Comparison of ENCODE assay signal across 16 cellular contexts in the genomic region with DNA sequence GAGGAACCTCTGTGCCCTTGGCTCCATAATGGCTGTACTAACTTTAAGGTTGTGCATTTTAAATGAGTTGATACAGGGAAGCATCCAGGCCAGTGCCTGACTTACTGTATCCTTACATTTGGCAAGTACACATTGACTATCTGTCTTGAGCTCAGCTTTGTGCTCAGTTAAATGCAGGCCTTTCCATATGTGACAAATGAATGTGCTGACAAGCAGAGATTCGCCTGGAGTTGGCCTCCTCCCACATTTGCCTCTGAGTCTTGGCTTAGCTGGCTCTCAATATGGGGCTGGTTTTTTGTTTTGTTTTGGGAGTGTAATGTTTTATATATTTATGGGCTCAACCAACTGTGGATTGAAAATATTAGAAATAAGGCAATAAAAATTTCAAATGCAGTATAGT. TPM values are rescaled to one million over a fixed set of nuclear protein-coding genes. Genes with fewer than 3 reads are reported as not detected.
A peak's percentile ranks its signal among the peaks of the same experiment; 100 is the strongest.
DNase-seq lines count a peak whose midpoint lies in the region; ATAC-seq and TF ChIP-seq lines count a peak whose summit lies in the region.
"Had no signal": no experiment of that assay in that cellular context is flagged by ENCODE, and none has a peak within 500 bp of the region (broad histone marks: within the 10 kb centered on the region; RNA-seq: fewer than 3 reads in every experiment).

No MANE protein-coding gene starts in this region.

- no peaks in the 10 kb centered on the region for H3K9me2 ChIP-seq in hepatocyte (replicated peaks; ENCODE audit: insufficient read depth)

- H3F3A ChIP-seq in smooth muscle cell (ENCODE audit: low read depth): peaks cover 13% of the 10 kb centered on the region

- H3K4me3 ChIP-seq in cardiac muscle cell (no peak overlapping the region), right atrium auricular region (no peak overlapping the region), hepatocyte (no peak overlapping the region), smooth muscle cell (no peak overlapping the region)
- H3K4me3 ChIP-seq: HAP-1 had no signal

- no peaks in the 10 kb centered on the region for H3K36me3 Mint-ChIP-seq in WTC11
- no peaks in the 10 kb centered on the region for H3K36me3 Mint-ChIP-seq in activated T-cell treated with anti-CD3 and anti-CD28 coated beads, Interleukin-2, amount 50 U/mL, for 4 hours (ENCODE audit: insufficient read depth)

- no peaks in the 10 kb centered on the region for H4K20me1 ChIP-seq in hepatocyte (ENCODE audit: insufficient read depth, poor library complexity, severe bottlenecking)
- no peaks in the 10 kb centered on the region for H4K20me1 ChIP-seq in smooth muscle cell (ENCODE audit: low read depth)

- no peaks in the 10 kb centered on the region for H3K27me3 Mint-ChIP-seq in WTC11 (ENCODE audit: low read depth)
- H3K27me3 Mint-ChIP-seq in activated T-cell treated with anti-CD3 and anti-CD28 coated beads, Interleukin-2, amount 50 U/mL, for 4 hours (ENCODE audit: low read depth): no peaks in the 10 kb centered on the region

- H3K9me3 ChIP-seq in cardiac muscle cell (ENCODE audit: low read depth): no peaks in the 10 kb centered on the region
- H3K9me3 ChIP-seq in right atrium auricular region: no peaks in the 10 kb centered on the region
- H3K9me3 ChIP-seq in hepatocyte (ENCODE audit: low read depth): no peaks in the 10 kb centered on the region
- no peaks in the 10 kb centered on the region for H3K9me3 ChIP-seq in smooth muscle cell (replicated peaks; ENCODE audit: low read depth)
- H3K9me3 ChIP-seq: HAP-1 had no signal

- peak overlapping the region; percentile 55 for H3K4me3 Mint-ChIP-seq in WTC11
- H3K4me3 Mint-ChIP-seq in activated T-cell treated with anti-CD3 and anti-CD28 coated beads, Interleukin-2, amount 50 U/mL, for 4 hours: no peak overlapping the region

- ATAC-seq in WTC11: no peak
- ATAC-seq in activated T-cell treated with anti-CD3 and anti-CD28 coated beads, Interleukin-2, amount 50 U/mL, for 4 hours: no peak

- H3K9me3 Mint-ChIP-seq in WTC11: no peaks in the 10 kb centered on the region
- H3K9me3 Mint-ChIP-seq in activated T-cell treated with anti-CD3 and anti-CD28 coated beads, Interleukin-2, amount 50 U/mL, for 4 hours: no peaks in the 10 kb centered on the region

- WGBS in hepatocyte (ENCODE audit: low lambda C conversion rate, missing lambda C conversion rate): 56% methylated on average over 1 of the region's 1 CpG
- WGBS in smooth muscle cell (ENCODE audit: low lambda C conversion rate): 10% methylated on average over 1 of the region's 1 CpG

- POLR2A ChIA-PET in WTC11 (lab: Charles Lee): no interaction called here

- TF ChIP-seq CTCF in cardiac muscle cell (IDR thresholded peaks at IDR 0.05; ENCODE audit: low read depth, low read length) (no peak), right atrium auricular region (IDR thresholded peaks at IDR 0.05) (no peak), WTC11 (IDR thresholded peaks at IDR 0.05) (no peak), hepatocyte (IDR thresholded peaks at IDR 0.05; ENCODE audit: poor library complexity) (no peak), smooth muscle cell (IDR thresholded peaks at IDR 0.05; ENCODE audit: borderline replicate concordance, insufficient read depth, poor library complexity, severe bottlenecking) (no peak)

- DNase-seq in cardiac muscle cell (ENCODE audit: low read depth in 1 of 2, low spot score in 1 of 2): peak; percentile 59 to 62
- DNase-seq in right atrium auricular region (ENCODE audit: low spot score): no peak
- no peak for DNase-seq in WTC11 (ENCODE audit: low spot score)
- DNase-seq in hepatocyte (ENCODE audit: low spot score): no peak
- no peak for DNase-seq in smooth muscle cell (lab: John Stamatoyannopoulos, UW; ENCODE audit: unreplicated experiment)
- no peak for DNase-seq in activated T-cell treated with anti-CD3 and anti-CD28 coated beads, Interleukin-2, amount 50 U/mL, for 4 hours
- DNase-seq in NCI-H1048 (lab: John Stamatoyannopoulos, UW): no peak
- DNase-seq in SIG-M5 treated with dmso at 0.1 percent for 504 hours (lab: John Stamatoyannopoulos, UW; ENCODE audit: unreplicated experiment): no peak
- DNase-seq: C1 segment of cervical spinal cord; DMS53; IMR-90; NCI-H1436 treated with DMSO at 0.1 percent for 48 hours; NCI-H345; NCI-H69; NK-92 treated with Interleukin-12 subunit alpha and Interleukin-12 subunit beta, amount 100 ng/mL, for 24 hours had no signal

- H2AFZ ChIP-seq in hepatocyte (no peak overlapping the region), smooth muscle cell (ENCODE audit: low read depth) (no peak overlapping the region)

- peaks cover 91% of the 10 kb centered on the region for H3K79me2 ChIP-seq in hepatocyte
- peaks cover 4% of the 10 kb centered on the region for H3K79me2 ChIP-seq in smooth muscle cell (ENCODE audit: low read depth)

- H3K27ac ChIP-seq in cardiac muscle cell: peak overlapping the region; percentile 84
- no peak overlapping the region for H3K27ac ChIP-seq in right atrium auricular region
- peak overlapping the region; percentile 8 for H3K27ac ChIP-seq in hepatocyte
- no peak overlapping the region for H3K27ac ChIP-seq in smooth muscle cell (ENCODE audit: low read depth)

- no peak overlapping the region for H3K9ac ChIP-seq in smooth muscle cell (ENCODE audit: low read depth)

- H3K4me2 ChIP-seq in hepatocyte (no peak overlapping the region), smooth muscle cell (peak overlapping the region; percentile 31)

- CTCF ChIA-PET in WTC11 (lab: Charles Lee): no interaction called here

- H3K27me3 ChIP-seq in cardiac muscle cell (no peaks in the 10 kb centered on the region), right atrium auricular region (no peaks in the 10 kb centered on the region), hepatocyte (no peaks in the 10 kb centered on the region), smooth muscle cell (ENCODE audit: low read depth) (no peaks in the 10 kb centered on the region)

- peaks cover 99% of the 10 kb centered on the region for H3K4me1 Mint-ChIP-seq in WTC11
- H3K4me1 Mint-ChIP-seq in activated T-cell treated with anti-CD3 and anti-CD28 coated beads, Interleukin-2, amount 50 U/mL, for 4 hours (ENCODE audit: low read depth): peaks cover 3% of the 10 kb centered on the region

- H3K4me1 ChIP-seq in cardiac muscle cell (ENCODE audit: low read depth) (peaks cover 61% of the 10 kb centered on the region), right atrium auricular region (peaks cover 0 to 11% of the 10 kb centered on the region in 2 donors), hepatocyte (ENCODE audit: insufficient read depth) (peaks cover 62% of the 10 kb centered on the region), smooth muscle cell (ENCODE audit: low read depth) (peaks cover 66% of the 10 kb centered on the region)

- no peaks in the 10 kb centered on the region for H3K36me3 ChIP-seq in cardiac muscle cell
- no peaks in the 10 kb centered on the region for H3K36me3 ChIP-seq in right atrium auricular region
- H3K36me3 ChIP-seq in hepatocyte (replicated peaks; ENCODE audit: insufficient read depth, low read depth): no peaks in the 10 kb centered on the region
- H3K36me3 ChIP-seq in smooth muscle cell (ENCODE audit: low read depth): no peaks in the 10 kb centered on the region
- H3K36me3 ChIP-seq: HAP-1 had no signal

- peak overlapping the region; percentile 82; the same call in 1 of the 2 replicates for H3K27ac Mint-ChIP-seq in WTC11

TF ChIP-seq in WTC11, 78 proteins besides CTCF, POLR2A, EP300 and RAD21 (continues in another document):
- TF ChIP-seq, protein P1, sequence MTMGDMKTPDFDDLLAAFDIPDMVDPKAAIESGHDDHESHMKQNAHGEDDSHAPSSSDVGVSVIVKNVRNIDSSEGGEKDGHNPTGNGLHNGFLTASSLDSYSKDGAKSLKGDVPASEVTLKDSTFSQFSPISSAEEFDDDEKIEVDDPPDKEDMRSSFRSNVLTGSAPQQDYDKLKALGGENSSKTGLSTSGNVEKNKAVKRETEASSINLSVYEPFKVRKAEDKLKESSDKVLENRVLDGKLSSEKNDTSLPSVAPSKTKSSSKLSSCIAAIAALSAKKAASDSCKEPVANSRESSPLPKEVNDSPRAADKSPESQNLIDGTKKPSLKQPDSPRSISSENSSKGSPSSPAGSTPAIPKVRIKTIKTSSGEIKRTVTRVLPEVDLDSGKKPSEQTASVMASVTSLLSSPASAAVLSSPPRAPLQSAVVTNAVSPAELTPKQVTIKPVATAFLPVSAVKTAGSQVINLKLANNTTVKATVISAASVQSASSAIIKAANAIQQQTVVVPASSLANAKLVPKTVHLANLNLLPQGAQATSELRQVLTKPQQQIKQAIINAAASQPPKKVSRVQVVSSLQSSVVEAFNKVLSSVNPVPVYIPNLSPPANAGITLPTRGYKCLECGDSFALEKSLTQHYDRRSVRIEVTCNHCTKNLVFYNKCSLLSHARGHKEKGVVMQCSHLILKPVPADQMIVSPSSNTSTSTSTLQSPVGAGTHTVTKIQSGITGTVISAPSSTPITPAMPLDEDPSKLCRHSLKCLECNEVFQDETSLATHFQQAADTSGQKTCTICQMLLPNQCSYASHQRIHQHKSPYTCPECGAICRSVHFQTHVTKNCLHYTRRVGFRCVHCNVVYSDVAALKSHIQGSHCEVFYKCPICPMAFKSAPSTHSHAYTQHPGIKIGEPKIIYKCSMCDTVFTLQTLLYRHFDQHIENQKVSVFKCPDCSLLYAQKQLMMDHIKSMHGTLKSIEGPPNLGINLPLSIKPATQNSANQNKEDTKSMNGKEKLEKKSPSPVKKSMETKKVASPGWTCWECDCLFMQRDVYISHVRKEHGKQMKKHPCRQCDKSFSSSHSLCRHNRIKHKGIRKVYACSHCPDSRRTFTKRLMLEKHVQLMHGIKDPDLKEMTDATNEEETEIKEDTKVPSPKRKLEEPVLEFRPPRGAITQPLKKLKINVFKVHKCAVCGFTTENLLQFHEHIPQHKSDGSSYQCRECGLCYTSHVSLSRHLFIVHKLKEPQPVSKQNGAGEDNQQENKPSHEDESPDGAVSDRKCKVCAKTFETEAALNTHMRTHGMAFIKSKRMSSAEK (CRISPR knock-in tag; IDR thresholded peaks at IDR 0.05; ENCODE audit: borderline replicate concordance): no peak
- TF ChIP-seq, protein P2, sequence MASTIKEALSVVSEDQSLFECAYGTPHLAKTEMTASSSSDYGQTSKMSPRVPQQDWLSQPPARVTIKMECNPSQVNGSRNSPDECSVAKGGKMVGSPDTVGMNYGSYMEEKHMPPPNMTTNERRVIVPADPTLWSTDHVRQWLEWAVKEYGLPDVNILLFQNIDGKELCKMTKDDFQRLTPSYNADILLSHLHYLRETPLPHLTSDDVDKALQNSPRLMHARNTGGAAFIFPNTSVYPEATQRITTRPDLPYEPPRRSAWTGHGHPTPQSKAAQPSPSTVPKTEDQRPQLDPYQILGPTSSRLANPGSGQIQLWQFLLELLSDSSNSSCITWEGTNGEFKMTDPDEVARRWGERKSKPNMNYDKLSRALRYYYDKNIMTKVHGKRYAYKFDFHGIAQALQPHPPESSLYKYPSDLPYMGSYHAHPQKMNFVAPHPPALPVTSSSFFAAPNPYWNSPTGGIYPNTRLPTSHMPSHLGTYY (CRISPR knock-in tag; IDR thresholded peaks at IDR 0.05): no peak

RNA-seq across cellular contexts. Expression of a gene that starts 29.7 kb away (rescaled TPM):
- total RNA-seq in cardiac muscle cell (13.9 and 21.8 TPM in 2 replicates), right atrium auricular region (not detected), WTC11 (2021) (237 to 274 TPM (median 238 TPM) in 3 replicates), hepatocyte (11.5 and 14.5 TPM in 2 replicates), smooth muscle cell (1.1 and 1.3 TPM in 2 replicates)
- polyA plus RNA-seq in cardiac muscle cell (3.3 and 6.8 TPM in 2 replicates), hepatocyte (1.9 and 2.5 TPM in 2 replicates), smooth muscle cell (0.19 and 0.47 TPM in 2 replicates)
- under 1 TPM; 0.18 to 0.25 (median 0.19) TPM for total RNA-seq in activated T-cell treated with anti-CD3 and anti-CD28 coated beads, Interleukin-2, amount 50 U/mL, for 4 hours
- total RNA-seq: IMR-90 had no signal
- polyA plus RNA-seq: IMR-90 had no signal

Comparison
In these comparisons a context has a peak if more than half of its experiments do, and no peak if none do; other contexts are left out.
1. DNase-seq: peak in cardiac muscle cell (2 of 2); none in right atrium auricular region (single experiment), WTC11 (single experiment), hepatocyte (single experiment), smooth muscle cell (single experiment), activated T-cell treated with anti-CD3 and anti-CD28 coated beads, Interleukin-2, amount 50 U/mL, for 4 hours (single experiment), NCI-H1048 (single experiment) and SIG-M5 treated with dmso at 0.1 percent for 504 hours (single experiment).
2. H3K27ac ChIP-seq: peak in cardiac muscle cell (single experiment) and hepatocyte (single experiment); none in right atrium auricular region (0 of 2) and smooth muscle cell (single experiment).
3. RNA of a gene that starts 29.7 kb away (total RNA-seq): 237 to 274 TPM in WTC11; 13.9 to 21.8 TPM in cardiac muscle cell, 11.5 to 14.5 TPM in hepatocyte, 1.1 to 1.3 TPM in smooth muscle cell, 0.18 to 0.25 TPM in activated T-cell treated with anti-CD3 and anti-CD28 coated beads, Interleukin-2, amount 50 U/mL, for 4 hours and not detected in right atrium auricular region; every median in the first group is over 10 times any median in the second.